Comparison of ENCODE assay signal across 1 cellular context in the genomic region with DNA sequence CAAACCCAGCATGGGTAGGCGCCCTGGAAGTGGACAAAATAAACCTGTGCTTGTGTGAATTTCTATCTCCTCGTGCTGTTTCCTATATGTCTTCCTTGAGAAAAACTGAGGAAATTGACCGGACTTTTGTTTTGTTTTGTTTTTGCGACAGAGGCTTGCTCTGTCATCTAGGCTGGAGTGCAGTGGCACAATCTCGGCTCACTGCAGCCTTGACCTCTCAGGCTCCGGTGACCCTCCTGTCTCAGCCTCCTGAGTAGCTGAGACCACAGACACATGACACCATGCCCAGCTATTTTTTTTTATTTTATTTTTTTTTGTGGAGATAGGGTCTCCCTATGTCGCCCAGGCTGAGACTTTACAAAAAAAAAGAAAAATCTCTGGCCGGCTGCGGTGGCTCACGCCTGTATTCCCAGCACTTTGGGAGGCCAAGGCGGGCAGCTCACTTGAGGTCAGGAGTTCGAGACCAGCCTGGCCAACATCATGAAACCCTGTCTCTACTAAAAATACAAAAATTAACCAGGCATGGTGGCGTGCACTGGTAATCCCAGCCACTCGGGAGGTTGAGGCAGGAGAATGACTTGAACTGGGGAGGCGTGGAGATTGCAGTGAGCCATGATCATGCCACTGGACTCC.
TF ChIP-seq lines count a peak whose summit lies in the region.

No MANE protein-coding gene starts in this region.

TF ChIP-seq in HepG2, 621 proteins besides CTCF, POLR2A, EP300 and RAD21 (continued from another document and continues in another):
- TF ChIP-seq RERE (CRISPR knock-in tag; IDR thresholded peaks at IDR 0.05; ENCODE audit: low read depth), result no peak
- TF ChIP-seq, protein P1, sequence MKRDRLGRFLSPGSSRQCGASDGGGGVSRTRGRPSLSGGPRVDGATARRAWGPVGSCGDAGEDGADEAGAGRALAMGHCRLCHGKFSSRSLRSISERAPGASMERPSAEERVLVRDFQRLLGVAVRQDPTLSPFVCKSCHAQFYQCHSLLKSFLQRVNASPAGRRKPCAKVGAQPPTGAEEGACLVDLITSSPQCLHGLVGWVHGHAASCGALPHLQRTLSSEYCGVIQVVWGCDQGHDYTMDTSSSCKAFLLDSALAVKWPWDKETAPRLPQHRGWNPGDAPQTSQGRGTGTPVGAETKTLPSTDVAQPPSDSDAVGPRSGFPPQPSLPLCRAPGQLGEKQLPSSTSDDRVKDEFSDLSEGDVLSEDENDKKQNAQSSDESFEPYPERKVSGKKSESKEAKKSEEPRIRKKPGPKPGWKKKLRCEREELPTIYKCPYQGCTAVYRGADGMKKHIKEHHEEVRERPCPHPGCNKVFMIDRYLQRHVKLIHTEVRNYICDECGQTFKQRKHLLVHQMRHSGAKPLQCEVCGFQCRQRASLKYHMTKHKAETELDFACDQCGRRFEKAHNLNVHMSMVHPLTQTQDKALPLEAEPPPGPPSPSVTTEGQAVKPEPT (CRISPR knock-in tag; IDR thresholded peaks at IDR 0.05; ENCODE audit: low read depth), result no peak
- 0 out of 2 replicates have a peak, but pooled peaks have one; percentile 59 for TF ChIP-seq ZNF446 (CRISPR knock-in tag; IDR thresholded peaks at IDR 0.05)
- no peak for TF ChIP-seq NCOR1 (IDR thresholded peaks at IDR 0.05; ENCODE audit: borderline replicate concordance, low read length)
- no peak for TF ChIP-seq ZNF496 (CRISPR knock-in tag; IDR thresholded peaks at IDR 0.05; ENCODE audit: insufficient replicate concordance)
- no peak for TF ChIP-seq SRF (IDR thresholded peaks at IDR 0.05; ENCODE audit: low read depth, low read length)
- TF ChIP-seq ATF1 (CRISPR knock-in tag; IDR thresholded peaks at IDR 0.05), result no peak
- TF ChIP-seq ZFP90 (CRISPR knock-in tag; IDR thresholded peaks at IDR 0.05; ENCODE audit: borderline replicate concordance), result no peak
- no peak for TF ChIP-seq ZNF280D (CRISPR knock-in tag; IDR thresholded peaks at IDR 0.05)
- no peak for TF ChIP-seq NFRKB (IDR thresholded peaks at IDR 0.05)
- TF ChIP-seq ZNF672 (CRISPR knock-in tag; IDR thresholded peaks at IDR 0.05), result no peak
- 0 out of 2 replicates have a peak, but pooled peaks have one; percentile 66 for TF ChIP-seq EED (CRISPR knock-in tag; IDR thresholded peaks at IDR 0.05)
- no peak for TF ChIP-seq ZFP37 (CRISPR knock-in tag; IDR thresholded peaks at IDR 0.05; ENCODE audit: borderline replicate concordance)
- no peak for TF ChIP-seq HMGXB3 (CRISPR knock-in tag; IDR thresholded peaks at IDR 0.05; ENCODE audit: borderline replicate concordance)
- no peak for TF ChIP-seq CAMTA2 (CRISPR knock-in tag; IDR thresholded peaks at IDR 0.05; ENCODE audit: borderline replicate concordance)
- no peak for TF ChIP-seq ZNF879 (CRISPR knock-in tag; IDR thresholded peaks at IDR 0.05)
- TF ChIP-seq ZBTB21 (CRISPR knock-in tag; IDR thresholded peaks at IDR 0.05), result no peak
- 0 out of 2 replicates have a peak, but pooled peaks have one; percentile 17 for TF ChIP-seq PPARG (CRISPR knock-in tag; conservative IDR thresholded peaks at IDR 0.05)
- TF ChIP-seq RBM39 (IDR thresholded peaks at IDR 0.05; ENCODE audit: low read depth, low read length, poor library complexity, severe bottlenecking), result no peak
- TF ChIP-seq NR2F2 (IDR thresholded peaks at IDR 0.05; ENCODE audit: borderline replicate concordance, low read depth), result no peak; the same call in 1 of the 2 replicates
- TF ChIP-seq EEA1 (CRISPR knock-in tag; IDR thresholded peaks at IDR 0.05; ENCODE audit: borderline replicate concordance), result 0 out of 2 replicates have a peak, but pooled peaks have one; percentile 34
- TF ChIP-seq ADNP (CRISPR knock-in tag; IDR thresholded peaks at IDR 0.05), result no peak
- TF ChIP-seq ZNF83 (CRISPR knock-in tag; IDR thresholded peaks at IDR 0.05; ENCODE audit: borderline replicate concordance), result 0 out of 2 replicates have a peak, but pooled peaks have one; percentile 34
- no peak for TF ChIP-seq ZNF230 (CRISPR knock-in tag; IDR thresholded peaks at IDR 0.05)
- no peak for TF ChIP-seq HOMEZ (CRISPR knock-in tag; IDR thresholded peaks at IDR 0.05; ENCODE audit: low read depth)
- TF ChIP-seq ZNF451 (CRISPR knock-in tag; IDR thresholded peaks at IDR 0.05), result no peak
- no peak for TF ChIP-seq ZFP36 (IDR thresholded peaks at IDR 0.05; ENCODE audit: borderline replicate concordance, low read depth, low read length, partially characterized antibody)
- TF ChIP-seq HOXA3 (CRISPR knock-in tag; IDR thresholded peaks at IDR 0.05), result peak; percentile 29; the same call in 1 of the 2 replicates
- TF ChIP-seq GATAD1 (CRISPR knock-in tag; IDR thresholded peaks at IDR 0.05), result 0 out of 2 replicates have a peak, but pooled peaks have one; percentile 25
- TF ChIP-seq RARA (CRISPR knock-in tag; IDR thresholded peaks at IDR 0.05), result peak; percentile 53
- TF ChIP-seq ZNF326 (CRISPR knock-in tag; IDR thresholded peaks at IDR 0.05; ENCODE audit: borderline replicate concordance), result no peak
- TF ChIP-seq PRPF4 (IDR thresholded peaks at IDR 0.05; ENCODE audit: low read depth, low read length, poor library complexity, severe bottlenecking), result no peak
- no peak for TF ChIP-seq PREB (CRISPR knock-in tag; IDR thresholded peaks at IDR 0.05)
- peak; percentile 39; the same call in 1 of the 2 replicates for TF ChIP-seq NR2C2 (CRISPR knock-in tag; IDR thresholded peaks at IDR 0.05; ENCODE audit: borderline replicate concordance)
- TF ChIP-seq ZNF749 (CRISPR knock-in tag; IDR thresholded peaks at IDR 0.05; ENCODE audit: borderline replicate concordance), result no peak
- no peak for TF ChIP-seq ZNF557 (CRISPR knock-in tag; IDR thresholded peaks at IDR 0.05)
- no peak for TF ChIP-seq ERF (CRISPR knock-in tag; IDR thresholded peaks at IDR 0.05)
- TF ChIP-seq, protein P2, sequence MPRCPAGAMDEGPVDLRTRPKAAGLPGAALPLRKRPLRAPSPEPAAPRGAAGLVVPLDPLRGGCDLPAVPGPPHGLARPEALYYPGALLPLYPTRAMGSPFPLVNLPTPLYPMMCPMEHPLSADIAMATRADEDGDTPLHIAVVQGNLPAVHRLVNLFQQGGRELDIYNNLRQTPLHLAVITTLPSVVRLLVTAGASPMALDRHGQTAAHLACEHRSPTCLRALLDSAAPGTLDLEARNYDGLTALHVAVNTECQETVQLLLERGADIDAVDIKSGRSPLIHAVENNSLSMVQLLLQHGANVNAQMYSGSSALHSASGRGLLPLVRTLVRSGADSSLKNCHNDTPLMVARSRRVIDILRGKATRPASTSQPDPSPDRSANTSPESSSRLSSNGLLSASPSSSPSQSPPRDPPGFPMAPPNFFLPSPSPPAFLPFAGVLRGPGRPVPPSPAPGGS (CRISPR knock-in tag; IDR thresholded peaks at IDR 0.05), result 0 out of 2 replicates have a peak, but pooled peaks have one; percentile 35
- no peak for TF ChIP-seq ZNF724P (CRISPR knock-in tag; IDR thresholded peaks at IDR 0.05; ENCODE audit: borderline replicate concordance)
